Comparison of ENCODE assay signal across 17 cellular contexts in the genomic region with DNA sequence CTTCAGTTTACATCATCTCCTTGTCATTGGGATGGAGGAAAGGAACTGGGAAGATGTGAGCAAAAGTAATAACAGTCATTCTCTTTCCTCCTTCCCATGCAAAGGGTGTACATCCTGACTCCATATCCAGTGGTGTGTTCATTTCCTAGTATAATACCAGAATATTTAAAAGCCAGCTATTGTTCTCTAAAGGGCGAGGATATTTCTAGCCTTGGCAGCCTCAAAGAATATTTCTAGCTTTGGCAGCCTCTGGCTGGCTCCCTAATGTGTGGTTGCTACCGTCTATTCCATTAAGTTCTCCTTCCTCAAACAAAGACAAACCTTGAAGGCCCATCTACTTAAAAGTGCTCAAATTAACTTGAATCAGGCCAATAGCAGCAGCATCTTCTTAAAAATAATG.
"Had no signal": no experiment of that assay in that cellular context is flagged by ENCODE, and none has a peak within 500 bp of the region (broad histone marks: within the 10 kb centered on the region; RNA-seq: fewer than 3 reads in every experiment).

No MANE protein-coding gene starts in this region.

- H3K27me3 ChIP-seq: brain microvascular endothelial cell, SJSA1 had no signal

- H3K4me1 ChIP-seq: SJSA1 had no signal

- H3K4me3 ChIP-seq: coronary artery, SJSA1 had no signal

- H3K27ac ChIP-seq: brain microvascular endothelial cell, SJSA1, WERI-Rb-1 had no signal

- H3K9me3 ChIP-seq: SJSA1 had no signal

- H3K27me3 Mint-ChIP-seq: activated CD4-positive, alpha-beta memory T cell treated with anti-CD3 and anti-CD28 coated beads, Interleukin-2, amount 10 ng/mL, durations not matched to agents 7 days and 5 days had no signal

- H3K4me3 Mint-ChIP-seq: activated CD4-positive, alpha-beta memory T cell treated with anti-CD3 and anti-CD28 coated beads, Interleukin-2, amount 10 ng/mL, durations not matched to agents 7 days and 5 days; nephron progenitor cell had no signal

- H3K9me3 Mint-ChIP-seq: activated CD4-positive, alpha-beta memory T cell treated with anti-CD3 and anti-CD28 coated beads, Interleukin-2, amount 10 ng/mL, durations not matched to agents 7 days and 5 days; nephron progenitor cell had no signal

- H3K36me3 ChIP-seq: brain microvascular endothelial cell, SJSA1, WERI-Rb-1 had no signal

- DNase-seq: activated CD4-positive, alpha-beta memory T cell treated with anti-CD3 and anti-CD28 coated beads, Interleukin-2, amount 10 ng/mL, durations not matched to agents 7 days and 5 days; activated CD4-positive, alpha-beta T cell treated with anti-CD3 and anti-CD28 coated beads for 1 hour; activated T-cell treated with anti-CD3 and anti-CD28 coated beads, Interleukin-2, amount 50 U/mL, for 48 hours; aorta; brain microvascular endothelial cell; erythroblast; nephron progenitor cell; occipital lobe; posterior cingulate gyrus; retina; stimulated activated CD4-positive, alpha-beta T cell treated with anti-CD3 and anti-CD28 coated beads, Interleukin-12 subunit alpha, Interleukin-12 subunit beta, amount 100 ng/mL, for 4 hours; stimulated activated CD4-positive, alpha-beta T cell treated with anti-CD3 and anti-CD28 coated beads, Interleukin-1b, Interleukin-23, amount 100 ng/mL, for 48 hours; trophoblast cell; WERI-Rb-1 had no signal

- ATAC-seq: left lobe of liver had no signal

- H3K27ac Mint-ChIP-seq: activated CD4-positive, alpha-beta memory T cell treated with anti-CD3 and anti-CD28 coated beads, Interleukin-2, amount 10 ng/mL, durations not matched to agents 7 days and 5 days; nephron progenitor cell had no signal

- H3K4me1 Mint-ChIP-seq: nephron progenitor cell had no signal
